Comparison of ENCODE assay signal across 8 cellular contexts in the genomic region with DNA sequence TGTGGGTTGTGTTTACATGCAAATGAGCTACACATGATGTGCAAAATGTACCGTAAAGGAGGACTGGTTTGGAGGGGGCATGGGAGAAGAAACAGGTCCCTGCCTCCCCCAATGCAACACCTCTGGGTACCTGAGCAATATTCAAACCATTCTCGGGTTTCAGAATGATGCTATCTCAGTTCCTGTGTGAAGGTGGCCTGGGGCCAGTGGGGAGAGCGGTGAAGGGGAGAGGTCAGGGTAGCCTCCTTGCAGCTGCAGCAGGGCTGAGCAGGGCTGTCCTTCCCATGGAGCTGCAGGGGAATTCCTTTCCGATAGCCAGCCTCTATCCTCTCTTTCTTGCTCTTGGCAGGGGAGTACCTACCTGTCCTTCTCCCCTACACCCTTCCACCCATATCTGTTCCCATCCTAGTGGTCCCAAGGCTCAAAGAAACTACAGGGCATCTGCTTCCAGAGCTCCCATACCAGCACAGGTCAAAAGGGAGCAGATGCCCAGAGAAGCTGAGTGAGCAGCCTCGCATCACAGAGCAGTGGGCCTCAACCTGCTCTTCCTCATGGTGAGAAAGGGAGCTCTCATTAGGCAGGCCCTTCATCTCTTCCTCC. TPM values are rescaled to one million over a fixed set of nuclear protein-coding genes. Genes with fewer than 3 reads are reported as not detected.
DNase-seq lines count a peak whose midpoint lies in the region; ATAC-seq and TF ChIP-seq lines count a peak whose summit lies in the region.

No MANE protein-coding gene starts in this region.

- no peak for TF ChIP-seq CTCF in GM10248 (IDR thresholded peaks at IDR 0.05; ENCODE audit: control extremely low read depth, extremely low read depth, low read depth, missing control alignments)
- no peak for TF ChIP-seq CTCF in colonic mucosa (IDR thresholded peaks at IDR 0.05)
- no peak for TF ChIP-seq CTCF in suprapubic skin (IDR thresholded peaks at IDR 0.05)

- POLR2A ChIA-PET in GM10248 (lab: Yijun Ruan, JAX) = interaction anchor here (4.5 to 5.6 kb wide), 2 partner anchors 11 to 31 kb away, joined by 15 to 59 read pairs; a partner anchor contains a TSS

- H3K9me3 ChIP-seq in colonic mucosa (no peaks in the 10 kb centered on the region), suprapubic skin (no peaks in the 10 kb centered on the region)

- ATAC-seq in GM19452 (IDR thresholded peaks at IDR 0.05; ENCODE audit: unreplicated experiment) (peak; percentile 57), HG03460 (IDR thresholded peaks at IDR 0.05; ENCODE audit: unreplicated experiment) (peak; percentile 56), sciatic nerve (no peak)

- no peak for TF ChIP-seq POLR2A in suprapubic skin (IDR thresholded peaks at IDR 0.05)

- H3K36me3 ChIP-seq in colonic mucosa = no peaks in the 10 kb centered on the region
- peaks cover 3% of the 10 kb centered on the region for H3K36me3 ChIP-seq in suprapubic skin

- 74% methylated on average over 4 of the region's 5 CpGs for WGBS in suprapubic skin

- CTCF ChIA-PET in GM10248 (lab: Yijun Ruan, JAX) = interaction anchor here (0.8 to 17.2 kb wide), 7 partner anchors 2 to 120 kb away, joined by 3 to 373 read pairs (median 4); a partner anchor contains a TSS

- H3K4me1 ChIP-seq in colonic mucosa = peaks cover 35% of the 10 kb centered on the region
- H3K4me1 ChIP-seq in suprapubic skin = peaks cover 82% of the 10 kb centered on the region

- peak overlapping the region; percentile 47 for H3K27ac ChIP-seq in colonic mucosa
- no peak overlapping the region for H3K27ac ChIP-seq in suprapubic skin

- H3K4me3 ChIP-seq in colonic mucosa (no peak overlapping the region), suprapubic skin (peak overlapping the region; percentile 28)

- H3K27me3 ChIP-seq in colonic mucosa = no peaks in the 10 kb centered on the region
- H3K27me3 ChIP-seq in suprapubic skin = no peaks in the 10 kb centered on the region

- peak overlapping the region in 1 of 2 donors; percentile 6 for H3K9ac ChIP-seq in colonic mucosa (ENCODE audit: low read depth in 2 of 2, low read length in 2 of 2)

- DNase-seq in GM10248 (ENCODE audit: extremely low spot score) = peak; percentile 83
- DNase-seq in colonic mucosa = no peak
- DNase-seq in suprapubic skin (ENCODE audit: low spot score in 2 of 2) = no peak
- no peak for DNase-seq in SW 1271 (lab: John Stamatoyannopoulos, UW)
- DNase-seq in sciatic nerve (ENCODE audit: low spot score) = no peak
- no peak for DNase-seq in NCI-H345 treated with DMSO at 0.1 percent for 48 hours (lab: John Stamatoyannopoulos, UW; ENCODE audit: unreplicated experiment)

- no peak for TF ChIP-seq EP300 in suprapubic skin (IDR thresholded peaks at IDR 0.05)

- intact Hi-C loops in colonic mucosa (cut with DNase I) (no loop called here), sciatic nerve (cut with DNase I) (no loop called here)

RNA-seq across cellular contexts. Expression of a gene that starts 11.9 kb away (rescaled TPM):
- total RNA-seq in colonic mucosa = 10 to 100 TPM; 32.3 to 49.9 TPM
- 10 to 100 TPM; 61.7 to 73.5 (median 67.1) TPM for total RNA-seq in suprapubic skin
- 66.8 TPM for total RNA-seq in sciatic nerve
